1 cellular context compared by ENCODE assay signal in the genomic region with DNA sequence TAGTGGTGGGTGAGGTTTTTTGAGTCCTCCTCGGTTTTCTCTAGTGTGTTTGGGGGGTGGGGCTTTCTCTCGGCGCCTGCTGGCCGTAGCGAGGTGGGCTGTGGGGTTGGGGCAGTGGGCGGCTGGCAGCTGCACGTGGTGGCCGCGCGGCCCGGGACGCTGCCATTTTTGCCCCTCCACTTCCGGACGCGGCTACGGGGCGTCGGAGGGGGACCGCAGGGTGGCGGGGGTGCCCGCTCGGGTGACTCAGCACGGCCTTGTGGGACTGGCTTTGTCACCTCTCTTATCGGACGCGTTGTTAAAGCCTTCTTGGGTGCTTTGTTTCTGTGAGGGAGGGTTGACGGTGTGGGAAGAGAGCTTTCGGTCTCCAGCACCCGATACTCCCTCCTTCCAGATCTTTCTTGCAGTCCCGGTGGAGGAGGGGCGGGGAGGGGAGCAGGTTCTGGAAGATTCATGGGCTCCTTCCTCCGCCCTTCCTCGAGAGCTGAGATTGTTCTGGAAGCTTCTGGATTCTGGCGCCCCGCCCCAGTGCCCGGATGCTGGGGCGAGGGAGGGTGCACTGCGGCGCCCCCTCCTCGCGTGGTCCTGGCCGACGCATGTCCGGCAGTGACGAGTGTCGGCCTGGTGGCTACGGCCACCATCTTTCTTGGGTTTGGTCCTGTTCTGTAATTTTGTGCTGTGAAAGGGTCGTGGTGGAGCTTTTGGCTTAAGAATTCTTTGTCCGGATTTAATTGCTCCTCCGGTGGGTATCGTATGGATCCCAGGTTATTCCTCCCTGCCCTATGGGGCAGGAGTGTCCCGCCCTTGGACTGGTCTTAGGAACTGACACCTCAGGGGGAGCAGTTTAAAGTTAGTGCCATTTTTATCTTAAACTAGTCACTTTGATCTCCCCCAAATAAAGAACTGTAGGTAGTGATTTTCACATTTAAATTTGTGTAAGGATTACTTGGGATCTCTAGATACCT.
TF ChIP-seq lines count a peak whose summit lies in the region.

No MANE protein-coding gene starts in this region.

TF ChIP-seq in GM12878, 131 proteins besides CTCF, POLR2A, EP300 and RAD21 (continued from another document):
- TF ChIP-seq, protein P1, sequence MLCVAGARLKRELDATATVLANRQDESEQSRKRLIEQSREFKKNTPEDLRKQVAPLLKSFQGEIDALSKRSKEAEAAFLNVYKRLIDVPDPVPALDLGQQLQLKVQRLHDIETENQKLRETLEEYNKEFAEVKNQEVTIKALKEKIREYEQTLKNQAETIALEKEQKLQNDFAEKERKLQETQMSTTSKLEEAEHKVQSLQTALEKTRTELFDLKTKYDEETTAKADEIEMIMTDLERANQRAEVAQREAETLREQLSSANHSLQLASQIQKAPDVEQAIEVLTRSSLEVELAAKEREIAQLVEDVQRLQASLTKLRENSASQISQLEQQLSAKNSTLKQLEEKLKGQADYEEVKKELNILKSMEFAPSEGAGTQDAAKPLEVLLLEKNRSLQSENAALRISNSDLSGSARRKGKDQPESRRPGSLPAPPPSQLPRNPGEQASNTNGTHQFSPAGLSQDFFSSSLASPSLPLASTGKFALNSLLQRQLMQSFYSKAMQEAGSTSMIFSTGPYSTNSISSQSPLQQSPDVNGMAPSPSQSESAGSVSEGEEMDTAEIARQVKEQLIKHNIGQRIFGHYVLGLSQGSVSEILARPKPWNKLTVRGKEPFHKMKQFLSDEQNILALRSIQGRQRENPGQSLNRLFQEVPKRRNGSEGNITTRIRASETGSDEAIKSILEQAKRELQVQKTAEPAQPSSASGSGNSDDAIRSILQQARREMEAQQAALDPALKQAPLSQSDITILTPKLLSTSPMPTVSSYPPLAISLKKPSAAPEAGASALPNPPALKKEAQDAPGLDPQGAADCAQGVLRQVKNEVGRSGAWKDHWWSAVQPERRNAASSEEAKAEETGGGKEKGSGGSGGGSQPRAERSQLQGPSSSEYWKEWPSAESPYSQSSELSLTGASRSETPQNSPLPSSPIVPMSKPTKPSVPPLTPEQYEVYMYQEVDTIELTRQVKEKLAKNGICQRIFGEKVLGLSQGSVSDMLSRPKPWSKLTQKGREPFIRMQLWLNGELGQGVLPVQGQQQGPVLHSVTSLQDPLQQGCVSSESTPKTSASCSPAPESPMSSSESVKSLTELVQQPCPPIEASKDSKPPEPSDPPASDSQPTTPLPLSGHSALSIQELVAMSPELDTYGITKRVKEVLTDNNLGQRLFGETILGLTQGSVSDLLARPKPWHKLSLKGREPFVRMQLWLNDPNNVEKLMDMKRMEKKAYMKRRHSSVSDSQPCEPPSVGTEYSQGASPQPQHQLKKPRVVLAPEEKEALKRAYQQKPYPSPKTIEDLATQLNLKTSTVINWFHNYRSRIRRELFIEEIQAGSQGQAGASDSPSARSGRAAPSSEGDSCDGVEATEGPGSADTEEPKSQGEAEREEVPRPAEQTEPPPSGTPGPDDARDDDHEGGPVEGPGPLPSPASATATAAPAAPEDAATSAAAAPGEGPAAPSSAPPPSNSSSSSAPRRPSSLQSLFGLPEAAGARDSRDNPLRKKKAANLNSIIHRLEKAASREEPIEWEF (IDR thresholded peaks at IDR 0.05; ENCODE audit: insufficient replicate concordance, low read depth, low read length): no peak
- TF ChIP-seq ELK1 (IDR thresholded peaks at IDR 0.05; ENCODE audit: low read depth, low read length): peak; percentile 67; the same call in 1 of the 2 replicates
- no peak for TF ChIP-seq USF2 (IDR thresholded peaks at IDR 0.05; ENCODE audit: borderline replicate concordance, low read depth, low read length)
- TF ChIP-seq HDGF (IDR thresholded peaks at IDR 0.05): no peak
- TF ChIP-seq HCFC1 (IDR thresholded peaks at IDR 0.05; ENCODE audit: low read length): no peak
- peak; percentile 73 to 78 for TF ChIP-seq SRF (IDR thresholded peaks at IDR 0.05; ENCODE audit: low read depth in 2 of 2, low read length in 2 of 2)
- peak; percentile 63 for TF ChIP-seq CREB1 (IDR thresholded peaks at IDR 0.05; ENCODE audit: low read depth)
- no peak for TF ChIP-seq JUNB (IDR thresholded peaks at IDR 0.05)
- peak; percentile 8; the same call in 1 of the 2 replicates for TF ChIP-seq NBN (IDR thresholded peaks at IDR 0.05)
- TF ChIP-seq ZNF274 (IDR thresholded peaks at IDR 0.05; ENCODE audit: insufficient read depth, insufficient read length): no peak
- peak; percentile 98 for TF ChIP-seq BACH1 (IDR thresholded peaks at IDR 0.05; ENCODE audit: borderline replicate concordance)
- TF ChIP-seq GABPA (IDR thresholded peaks at IDR 0.05; ENCODE audit: low read depth): 0 out of 2 replicates have a peak, but pooled peaks have one; percentile 9
- TF ChIP-seq, protein P2, sequence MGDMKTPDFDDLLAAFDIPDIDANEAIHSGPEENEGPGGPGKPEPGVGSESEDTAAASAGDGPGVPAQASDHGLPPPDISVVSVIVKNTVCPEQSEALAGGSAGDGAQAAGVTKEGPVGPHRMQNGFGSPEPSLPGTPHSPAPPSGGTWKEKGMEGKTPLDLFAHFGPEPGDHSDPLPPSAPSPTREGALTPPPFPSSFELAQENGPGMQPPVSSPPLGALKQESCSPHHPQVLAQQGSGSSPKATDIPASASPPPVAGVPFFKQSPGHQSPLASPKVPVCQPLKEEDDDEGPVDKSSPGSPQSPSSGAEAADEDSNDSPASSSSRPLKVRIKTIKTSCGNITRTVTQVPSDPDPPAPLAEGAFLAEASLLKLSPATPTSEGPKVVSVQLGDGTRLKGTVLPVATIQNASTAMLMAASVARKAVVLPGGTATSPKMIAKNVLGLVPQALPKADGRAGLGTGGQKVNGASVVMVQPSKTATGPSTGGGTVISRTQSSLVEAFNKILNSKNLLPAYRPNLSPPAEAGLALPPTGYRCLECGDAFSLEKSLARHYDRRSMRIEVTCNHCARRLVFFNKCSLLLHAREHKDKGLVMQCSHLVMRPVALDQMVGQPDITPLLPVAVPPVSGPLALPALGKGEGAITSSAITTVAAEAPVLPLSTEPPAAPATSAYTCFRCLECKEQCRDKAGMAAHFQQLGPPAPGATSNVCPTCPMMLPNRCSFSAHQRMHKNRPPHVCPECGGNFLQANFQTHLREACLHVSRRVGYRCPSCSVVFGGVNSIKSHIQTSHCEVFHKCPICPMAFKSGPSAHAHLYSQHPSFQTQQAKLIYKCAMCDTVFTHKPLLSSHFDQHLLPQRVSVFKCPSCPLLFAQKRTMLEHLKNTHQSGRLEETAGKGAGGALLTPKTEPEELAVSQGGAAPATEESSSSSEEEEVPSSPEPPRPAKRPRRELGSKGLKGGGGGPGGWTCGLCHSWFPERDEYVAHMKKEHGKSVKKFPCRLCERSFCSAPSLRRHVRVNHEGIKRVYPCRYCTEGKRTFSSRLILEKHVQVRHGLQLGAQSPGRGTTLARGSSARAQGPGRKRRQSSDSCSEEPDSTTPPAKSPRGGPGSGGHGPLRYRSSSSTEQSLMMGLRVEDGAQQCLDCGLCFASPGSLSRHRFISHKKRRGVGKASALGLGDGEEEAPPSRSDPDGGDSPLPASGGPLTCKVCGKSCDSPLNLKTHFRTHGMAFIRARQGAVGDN (IDR thresholded peaks at IDR 0.05): no peak
- TF ChIP-seq HDAC6 (IDR thresholded peaks at IDR 0.05; ENCODE audit: unreplicated experiment): peak; percentile 46
